In the genomic region with DNA sequence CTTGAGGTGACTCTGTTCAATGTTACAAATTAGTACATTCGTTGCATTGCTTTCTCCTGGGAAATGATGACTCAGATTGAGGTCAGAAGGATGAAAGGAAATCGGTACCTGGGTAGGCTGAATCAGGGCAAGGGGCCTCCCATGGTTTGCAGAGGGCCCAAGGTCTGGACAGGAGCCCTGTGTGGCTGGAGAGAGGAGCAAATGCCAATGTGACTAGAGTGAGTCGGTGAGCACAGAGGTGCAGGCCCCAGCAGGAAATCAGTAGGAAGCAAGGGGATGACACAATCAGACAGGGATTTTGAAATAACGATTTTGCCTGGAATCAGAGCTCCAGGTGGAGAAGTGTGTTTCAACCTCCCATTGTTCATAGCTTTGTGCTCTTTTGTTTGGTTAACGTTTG, we compare ENCODE assay signal across 1 cellular context.
TF ChIP-seq lines count a peak whose summit lies in the region.

No MANE protein-coding gene starts in this region.

TF ChIP-seq in GM23338, 12 proteins besides CTCF, POLR2A, EP300 and RAD21 (continued from another document):
- no peak for TF ChIP-seq ETS1 (IDR thresholded peaks at IDR 0.05)
- TF ChIP-seq CREB1 (CRISPR knock-in tag; IDR thresholded peaks at IDR 0.05; ENCODE audit: low read depth): no peak
- TF ChIP-seq JUNB (IDR thresholded peaks at IDR 0.05; ENCODE audit: unreplicated experiment): no peak
- TF ChIP-seq STAT1 (IDR thresholded peaks at IDR 0.05; ENCODE audit: unreplicated experiment): no peak
- no peak for TF ChIP-seq ZNF114 (CRISPR knock-in tag; IDR thresholded peaks at IDR 0.05)
- TF ChIP-seq POLR2AphosphoS5 (IDR thresholded peaks at IDR 0.05; ENCODE audit: low read depth): no peak
- TF ChIP-seq, protein P1, sequence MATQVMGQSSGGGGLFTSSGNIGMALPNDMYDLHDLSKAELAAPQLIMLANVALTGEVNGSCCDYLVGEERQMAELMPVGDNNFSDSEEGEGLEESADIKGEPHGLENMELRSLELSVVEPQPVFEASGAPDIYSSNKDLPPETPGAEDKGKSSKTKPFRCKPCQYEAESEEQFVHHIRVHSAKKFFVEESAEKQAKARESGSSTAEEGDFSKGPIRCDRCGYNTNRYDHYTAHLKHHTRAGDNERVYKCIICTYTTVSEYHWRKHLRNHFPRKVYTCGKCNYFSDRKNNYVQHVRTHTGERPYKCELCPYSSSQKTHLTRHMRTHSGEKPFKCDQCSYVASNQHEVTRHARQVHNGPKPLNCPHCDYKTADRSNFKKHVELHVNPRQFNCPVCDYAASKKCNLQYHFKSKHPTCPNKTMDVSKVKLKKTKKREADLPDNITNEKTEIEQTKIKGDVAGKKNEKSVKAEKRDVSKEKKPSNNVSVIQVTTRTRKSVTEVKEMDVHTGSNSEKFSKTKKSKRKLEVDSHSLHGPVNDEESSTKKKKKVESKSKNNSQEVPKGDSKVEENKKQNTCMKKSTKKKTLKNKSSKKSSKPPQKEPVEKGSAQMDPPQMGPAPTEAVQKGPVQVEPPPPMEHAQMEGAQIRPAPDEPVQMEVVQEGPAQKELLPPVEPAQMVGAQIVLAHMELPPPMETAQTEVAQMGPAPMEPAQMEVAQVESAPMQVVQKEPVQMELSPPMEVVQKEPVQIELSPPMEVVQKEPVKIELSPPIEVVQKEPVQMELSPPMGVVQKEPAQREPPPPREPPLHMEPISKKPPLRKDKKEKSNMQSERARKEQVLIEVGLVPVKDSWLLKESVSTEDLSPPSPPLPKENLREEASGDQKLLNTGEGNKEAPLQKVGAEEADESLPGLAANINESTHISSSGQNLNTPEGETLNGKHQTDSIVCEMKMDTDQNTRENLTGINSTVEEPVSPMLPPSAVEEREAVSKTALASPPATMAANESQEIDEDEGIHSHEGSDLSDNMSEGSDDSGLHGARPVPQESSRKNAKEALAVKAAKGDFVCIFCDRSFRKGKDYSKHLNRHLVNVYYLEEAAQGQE (IDR thresholded peaks at IDR 0.05; ENCODE audit: unreplicated experiment): no peak
- TF ChIP-seq NANOG (IDR thresholded peaks at IDR 0.05; ENCODE audit: borderline replicate concordance): no peak
